ENCODE assay signal across 1 cellular context in the genomic region with DNA sequence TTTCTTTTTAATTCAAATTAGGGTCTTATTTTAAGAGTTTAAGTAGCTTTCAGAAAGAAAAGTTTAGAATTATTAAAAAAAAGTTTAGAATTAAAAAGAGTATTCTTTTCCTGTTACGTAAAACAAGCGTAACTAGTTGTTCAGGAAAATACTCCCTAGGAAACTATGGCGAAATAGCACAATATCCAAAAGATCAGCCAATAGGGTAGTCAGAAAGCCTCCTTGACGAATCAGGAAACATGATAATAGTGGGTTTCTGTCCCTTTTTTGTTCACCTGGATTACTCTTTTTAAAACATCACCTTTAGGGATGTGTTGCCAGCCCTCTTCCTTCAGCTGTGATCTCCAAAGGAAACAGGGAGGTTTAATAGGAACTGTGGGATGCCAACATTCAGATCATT.
TF ChIP-seq lines count a peak whose summit lies in the region.

No MANE protein-coding gene starts in this region.

TF ChIP-seq in endothelial cell of umbilical vein, 7 proteins besides CTCF, POLR2A, EP300 and RAD21 (continued from another document):
- no peak for TF ChIP-seq FOS (IDR thresholded peaks at IDR 0.05; ENCODE audit: borderline replicate concordance, insufficient read depth, low read length)
- TF ChIP-seq POLR2AphosphoS5 (IDR thresholded peaks at IDR 0.05; ENCODE audit: insufficient read depth, low read depth, low read length), result no peak
- no peak for TF ChIP-seq MYC (IDR thresholded peaks at IDR 0.05; ENCODE audit: low read depth, low read length)
- TF ChIP-seq GATA2 (IDR thresholded peaks at IDR 0.05; ENCODE audit: insufficient read depth, insufficient read length, low read depth, low read length), result no peak
